In genomic region chr17:2964028-2964356, GRCh38 we compare ENCODE assay signal across 2 cellular contexts.
TF ChIP-seq lines count a peak whose summit lies in the region.

No MANE protein-coding gene starts in this region.

TF ChIP-seq in HEK293, 187 proteins besides CTCF, POLR2A, EP300 and RAD21 (continued from another document):
- no peak for TF ChIP-seq ZNF639 (tag by site-specific recombination; IDR thresholded peaks at IDR 0.05)
- no peak for TF ChIP-seq ZNF473 (tag by site-specific recombination; IDR thresholded peaks at IDR 0.05)
- TF ChIP-seq REST (tag by site-specific recombination; IDR thresholded peaks at IDR 0.05), result no peak
- TF ChIP-seq ZNF549 (tag by site-specific recombination; IDR thresholded peaks at IDR 0.05), result no peak
- TF ChIP-seq ZFHX2 (tag by site-specific recombination; conservative IDR thresholded peaks at IDR 0.05), result 0 out of 2 replicates have a peak, but pooled peaks have one; percentile 27
- no peak for TF ChIP-seq ZSCAN16 (tag by site-specific recombination; IDR thresholded peaks at IDR 0.05)
- peak; percentile 85 for TF ChIP-seq GLIS1 (tag by site-specific recombination; IDR thresholded peaks at IDR 0.05)
- TF ChIP-seq ZNF394 (tag by site-specific recombination; IDR thresholded peaks at IDR 0.05; ENCODE audit: borderline replicate concordance), result no peak

TF ChIP-seq in H1, 55 proteins besides CTCF, POLR2A, EP300 and RAD21 (continued from another document):
- TF ChIP-seq CHD7 (IDR thresholded peaks at IDR 0.05; ENCODE audit: insufficient replicate concordance, low read length), result no peak
- TF ChIP-seq FOSL1 (IDR thresholded peaks at IDR 0.05; ENCODE audit: insufficient read depth, low read depth, low read length), result no peak
- no peak for TF ChIP-seq BACH1 (IDR thresholded peaks at IDR 0.05; ENCODE audit: low read length)
- no peak for TF ChIP-seq CBX5 (IDR thresholded peaks at IDR 0.05; ENCODE audit: low read depth, low read length)
- TF ChIP-seq KDM1A (IDR thresholded peaks at IDR 0.05; ENCODE audit: borderline replicate concordance, low read length), result no peak
- TF ChIP-seq RXRA (IDR thresholded peaks at IDR 0.05; ENCODE audit: insufficient read depth, low read depth, low read length), result no peak
